In the genomic region with DNA sequence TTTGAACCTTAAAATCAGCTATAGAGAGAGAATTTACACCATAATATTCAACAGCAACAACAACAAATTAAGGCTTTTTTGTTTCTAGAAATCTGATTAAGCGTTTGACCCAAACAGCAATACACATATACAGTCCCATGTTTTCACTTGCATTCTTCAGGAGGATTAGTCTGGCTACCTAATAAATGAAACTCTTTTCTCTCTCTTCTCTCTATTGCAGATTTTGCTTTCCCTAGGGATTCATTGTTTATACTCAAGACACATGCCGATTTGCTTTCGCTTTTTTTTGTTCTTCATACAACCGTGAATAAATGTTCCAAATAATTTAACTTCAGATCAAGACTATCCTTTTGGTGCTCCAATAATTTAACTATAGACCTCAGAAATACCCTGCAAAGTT, we compare ENCODE assay signal across 1 cellular context.
TF ChIP-seq lines count a peak whose summit lies in the region.

No MANE protein-coding gene starts in this region.

TF ChIP-seq in GM23338, 12 proteins besides CTCF, POLR2A, EP300 and RAD21 (continued from another document):
- TF ChIP-seq, protein P1, sequence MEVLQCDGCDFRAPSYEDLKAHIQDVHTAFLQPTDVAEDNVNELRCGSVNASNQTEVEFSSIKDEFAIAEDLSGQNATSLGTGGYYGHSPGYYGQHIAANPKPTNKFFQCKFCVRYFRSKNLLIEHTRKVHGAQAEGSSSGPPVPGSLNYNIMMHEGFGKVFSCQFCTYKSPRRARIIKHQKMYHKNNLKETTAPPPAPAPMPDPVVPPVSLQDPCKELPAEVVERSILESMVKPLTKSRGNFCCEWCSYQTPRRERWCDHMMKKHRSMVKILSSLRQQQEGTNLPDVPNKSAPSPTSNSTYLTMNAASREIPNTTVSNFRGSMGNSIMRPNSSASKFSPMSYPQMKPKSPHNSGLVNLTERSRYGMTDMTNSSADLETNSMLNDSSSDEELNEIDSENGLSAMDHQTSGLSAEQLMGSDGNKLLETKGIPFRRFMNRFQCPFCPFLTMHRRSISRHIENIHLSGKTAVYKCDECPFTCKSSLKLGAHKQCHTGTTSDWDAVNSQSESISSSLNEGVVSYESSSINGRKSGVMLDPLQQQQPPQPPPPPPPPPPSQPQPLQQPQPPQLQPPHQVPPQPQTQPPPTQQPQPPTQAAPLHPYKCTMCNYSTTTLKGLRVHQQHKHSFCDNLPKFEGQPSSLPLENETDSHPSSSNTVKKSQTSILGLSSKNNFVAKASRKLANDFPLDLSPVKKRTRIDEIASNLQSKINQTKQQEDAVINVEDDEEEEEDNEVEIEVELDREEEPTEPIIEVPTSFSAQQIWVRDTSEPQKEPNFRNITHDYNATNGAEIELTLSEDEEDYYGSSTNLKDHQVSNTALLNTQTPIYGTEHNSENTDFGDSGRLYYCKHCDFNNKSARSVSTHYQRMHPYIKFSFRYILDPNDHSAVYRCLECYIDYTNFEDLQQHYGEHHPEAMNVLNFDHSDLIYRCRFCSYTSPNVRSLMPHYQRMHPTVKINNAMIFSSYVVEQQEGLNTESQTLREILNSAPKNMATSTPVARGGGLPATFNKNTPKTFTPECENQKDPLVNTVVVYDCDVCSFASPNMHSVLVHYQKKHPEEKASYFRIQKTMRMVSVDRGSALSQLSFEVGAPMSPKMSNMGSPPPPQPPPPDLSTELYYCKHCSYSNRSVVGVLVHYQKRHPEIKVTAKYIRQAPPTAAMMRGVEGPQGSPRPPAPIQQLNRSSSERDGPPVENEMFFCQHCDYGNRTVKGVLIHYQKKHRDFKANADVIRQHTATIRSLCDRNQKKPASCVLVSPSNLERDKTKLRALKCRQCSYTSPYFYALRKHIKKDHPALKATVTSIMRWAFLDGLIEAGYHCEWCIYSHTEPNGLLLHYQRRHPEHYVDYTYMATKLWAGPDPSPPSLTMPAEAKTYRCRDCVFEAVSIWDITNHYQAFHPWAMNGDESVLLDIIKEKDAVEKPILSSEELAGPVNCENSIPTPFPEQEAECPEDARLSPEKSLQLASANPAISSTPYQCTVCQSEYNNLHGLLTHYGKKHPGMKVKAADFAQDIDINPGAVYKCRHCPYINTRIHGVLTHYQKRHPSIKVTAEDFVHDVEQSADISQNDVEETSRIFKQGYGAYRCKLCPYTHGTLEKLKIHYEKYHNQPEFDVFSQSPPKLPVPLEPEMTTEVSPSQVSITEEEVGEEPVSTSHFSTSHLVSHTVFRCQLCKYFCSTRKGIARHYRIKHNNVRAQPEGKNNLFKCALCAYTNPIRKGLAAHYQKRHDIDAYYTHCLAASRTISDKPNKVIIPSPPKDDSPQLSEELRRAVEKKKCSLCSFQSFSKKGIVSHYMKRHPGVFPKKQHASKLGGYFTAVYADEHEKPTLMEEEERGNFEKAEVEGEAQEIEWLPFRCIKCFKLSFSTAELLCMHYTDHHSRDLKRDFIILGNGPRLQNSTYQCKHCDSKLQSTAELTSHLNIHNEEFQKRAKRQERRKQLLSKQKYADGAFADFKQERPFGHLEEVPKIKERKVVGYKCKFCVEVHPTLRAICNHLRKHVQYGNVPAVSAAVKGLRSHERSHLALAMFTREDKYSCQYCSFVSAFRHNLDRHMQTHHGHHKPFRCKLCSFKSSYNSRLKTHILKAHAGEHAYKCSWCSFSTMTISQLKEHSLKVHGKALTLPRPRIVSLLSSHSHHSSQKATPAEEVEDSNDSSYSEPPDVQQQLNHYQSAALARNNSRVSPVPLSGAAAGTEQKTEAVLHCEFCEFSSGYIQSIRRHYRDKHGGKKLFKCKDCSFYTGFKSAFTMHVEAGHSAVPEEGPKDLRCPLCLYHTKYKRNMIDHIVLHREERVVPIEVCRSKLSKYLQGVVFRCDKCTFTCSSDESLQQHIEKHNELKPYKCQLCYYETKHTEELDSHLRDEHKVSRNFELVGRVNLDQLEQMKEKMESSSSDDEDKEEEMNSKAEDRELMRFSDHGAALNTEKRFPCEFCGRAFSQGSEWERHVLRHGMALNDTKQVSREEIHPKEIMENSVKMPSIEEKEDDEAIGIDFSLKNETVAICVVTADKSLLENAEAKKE (CRISPR knock-in tag; IDR thresholded peaks at IDR 0.05): no peak
- TF ChIP-seq ZNF331 (CRISPR knock-in tag; IDR thresholded peaks at IDR 0.05; ENCODE audit: low read depth) (no peak), EZH2 (IDR thresholded peaks at IDR 0.05; ENCODE audit: low read depth, unreplicated experiment) (no peak), JUNB (IDR thresholded peaks at IDR 0.05; ENCODE audit: unreplicated experiment) (no peak), EZH2phosphoT487 (IDR thresholded peaks at IDR 0.05; ENCODE audit: unreplicated experiment) (no peak), CREB1 (CRISPR knock-in tag; IDR thresholded peaks at IDR 0.05; ENCODE audit: low read depth) (no peak), POLR2AphosphoS5 (IDR thresholded peaks at IDR 0.05; ENCODE audit: low read depth) (no peak)
- TF ChIP-seq, protein P2, sequence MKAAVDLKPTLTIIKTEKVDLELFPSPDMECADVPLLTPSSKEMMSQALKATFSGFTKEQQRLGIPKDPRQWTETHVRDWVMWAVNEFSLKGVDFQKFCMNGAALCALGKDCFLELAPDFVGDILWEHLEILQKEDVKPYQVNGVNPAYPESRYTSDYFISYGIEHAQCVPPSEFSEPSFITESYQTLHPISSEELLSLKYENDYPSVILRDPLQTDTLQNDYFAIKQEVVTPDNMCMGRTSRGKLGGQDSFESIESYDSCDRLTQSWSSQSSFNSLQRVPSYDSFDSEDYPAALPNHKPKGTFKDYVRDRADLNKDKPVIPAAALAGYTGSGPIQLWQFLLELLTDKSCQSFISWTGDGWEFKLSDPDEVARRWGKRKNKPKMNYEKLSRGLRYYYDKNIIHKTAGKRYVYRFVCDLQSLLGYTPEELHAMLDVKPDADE (IDR thresholded peaks at IDR 0.05): no peak
